ENCODE assay signal across 34 cellular contexts in genomic region chr9:10403283-10403682, GRCh38.
"Had no signal": no experiment of that assay in that cellular context is flagged by ENCODE, and none has a peak within 500 bp of the region (broad histone marks: within the 10 kb centered on the region; RNA-seq: fewer than 3 reads in every experiment).

No MANE protein-coding gene starts in this region.

- H3K27me3 ChIP-seq: adrenal gland, body of pancreas, brain microvascular endothelial cell, breast epithelium had no signal

- H3K36me3 ChIP-seq: adrenal gland, brain microvascular endothelial cell, breast epithelium had no signal

- H3K4me3 ChIP-seq: adrenal gland, body of pancreas, breast epithelium had no signal

- H3K27ac ChIP-seq: adrenal gland, body of pancreas, brain microvascular endothelial cell, breast epithelium, VCaP had no signal

- FAIRE-seq: astrocyte, TTC549 had no signal

- ATAC-seq: activated CD8-positive, alpha-beta T cell treated with anti-CD3 and anti-CD28 coated beads for 36 hours; activated naive CD4-positive, alpha-beta T cell treated with anti-CD3 and anti-CD28 coated beads, Interleukin-2, amount 50 U/mL, for 72 hours; activated T-cell treated with anti-CD3 and anti-CD28 coated beads, Interleukin-2, amount 50 U/mL, for 4 hours; activated T-cell treated with anti-CD3 and anti-CD28 coated beads, Interleukin-2, amount 50 U/mL, for 72 hours; activated T-helper 17 cell treated with anti-CD3 and anti-CD28 coated beads, Interleukin-2, amount 50 U/mL, for 72 hours; body of pancreas had no signal

- H3K9me3 ChIP-seq: adrenal gland, body of pancreas, breast epithelium had no signal

- H3K4me1 ChIP-seq: adrenal gland, body of pancreas, breast epithelium had no signal

- DNase-seq: activated B cell treated with CpG ODN at 0.5 μM for 24 hours; activated CD4-positive, alpha-beta memory T cell treated with anti-CD3 and anti-CD28 coated beads for 36 hours; activated CD4-positive, alpha-beta T cell treated with anti-CD3 and anti-CD28 coated beads for 4 hours; activated CD4-positive, alpha-beta T cell treated with anti-CD3 and anti-CD28 coated beads, Interleukin-2, amount 10 ng/mL, durations not matched to agents 24 days and 14 days; activated CD4-positive, alpha-beta T cell treated with anti-CD3 and anti-CD28 coated beads, Interleukin-2, amount 50 U/mL, for 1 hour; activated CD4-positive, alpha-beta T cell treated with anti-CD3 and anti-CD28 coated beads, Interleukin-2, amount 50 U/mL, for 4 hours; activated CD4-positive, CD25-positive, alpha-beta regulatory T cell treated with anti-CD3 and anti-CD28 coated beads, Interleukin-2, amount 50 U/mL, for 72 hours; activated CD8-positive, alpha-beta memory T cell treated with anti-CD3 and anti-CD28 coated beads, Interleukin-2, amount 50 U/mL, for 4 hours; activated CD8-positive, alpha-beta T cell treated with anti-CD3 and anti-CD28 coated beads for 36 hours; activated effector memory CD4-positive, alpha-beta T cell treated with anti-CD3 and anti-CD28 coated beads, Interleukin-2, amount 50 U/mL, for 16 hours; activated gamma-delta T cell treated with Interleukin-2 at 50 U/mL for 16 hours; activated naive CD4-positive, alpha-beta T cell; activated naive CD4-positive, alpha-beta T cell treated with anti-CD3 and anti-CD28 coated beads for 36 hours; activated naive CD4-positive, alpha-beta T cell treated with anti-CD3 and anti-CD28 coated beads, Interleukin-2, amount 50 U/mL, for 16 hours; activated naive CD8-positive, alpha-beta T cell treated with anti-CD3 and anti-CD28 coated beads for 36 hours; activated T-cell treated with anti-CD3 and anti-CD28 coated beads for 4 hours; activated T-cell treated with anti-CD3 and anti-CD28 coated beads, Interleukin-2, amount 50 U/mL, for 1 hour; activated T-cell treated with anti-CD3 and anti-CD28 coated beads, Interleukin-2, amount 50 U/mL, for 4 hours; activated T-cell treated with anti-CD3 and anti-CD28 coated beads, Interleukin-2, amount 50 U/mL, for 72 hours; adrenal gland; amniotic stem cell; aorta; body of pancreas; brain microvascular endothelial cell; central memory CD4-positive, alpha-beta T cell; T-helper 1 cell; T-helper 2 cell; T-helper 9 cell had no signal
